Comparison of ENCODE assay signal across 13 cellular contexts in the genomic region with DNA sequence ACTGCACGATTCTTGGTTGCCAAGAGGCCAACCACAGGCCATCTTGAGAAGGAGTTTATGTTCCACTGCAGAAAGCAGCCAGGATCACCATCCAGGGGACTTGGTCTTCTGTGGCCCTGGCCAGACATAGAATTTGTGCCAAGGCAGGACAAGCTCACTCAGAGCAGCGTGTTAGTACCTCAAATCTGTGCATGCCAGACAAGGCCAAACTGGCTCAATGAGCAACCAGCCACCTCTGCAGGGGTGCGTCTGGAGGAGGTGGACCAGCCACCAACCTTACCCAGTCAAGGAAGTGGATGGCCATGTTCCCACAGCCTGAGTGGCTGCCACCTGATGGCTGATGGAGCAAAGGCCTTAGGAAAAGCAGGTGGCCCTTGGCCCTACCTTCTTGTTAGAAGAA. TPM values are rescaled to one million over a fixed set of nuclear protein-coding genes. Genes with fewer than 3 reads are reported as not detected.
"Had no signal": no experiment of that assay in that cellular context is flagged by ENCODE, and none has a peak within 500 bp of the region (broad histone marks: within the 10 kb centered on the region; RNA-seq: fewer than 3 reads in every experiment).

No MANE protein-coding gene starts in this region.

RNA-seq across cellular contexts. Expression of gene POTEM, which starts 48.0 kb away (rescaled TPM):
- total RNA-seq: stomach, subcutaneous adipose tissue, suprapubic skin, temporal lobe, thoracic aorta, thyroid gland, tibial nerve, transverse colon, ureter, urinary bladder, uterus, vagina had no signal
- polyA plus RNA-seq: stomach, thymus, urinary bladder had no signal
